Comparison of ENCODE assay signal across 8 cellular contexts in the genomic region with DNA sequence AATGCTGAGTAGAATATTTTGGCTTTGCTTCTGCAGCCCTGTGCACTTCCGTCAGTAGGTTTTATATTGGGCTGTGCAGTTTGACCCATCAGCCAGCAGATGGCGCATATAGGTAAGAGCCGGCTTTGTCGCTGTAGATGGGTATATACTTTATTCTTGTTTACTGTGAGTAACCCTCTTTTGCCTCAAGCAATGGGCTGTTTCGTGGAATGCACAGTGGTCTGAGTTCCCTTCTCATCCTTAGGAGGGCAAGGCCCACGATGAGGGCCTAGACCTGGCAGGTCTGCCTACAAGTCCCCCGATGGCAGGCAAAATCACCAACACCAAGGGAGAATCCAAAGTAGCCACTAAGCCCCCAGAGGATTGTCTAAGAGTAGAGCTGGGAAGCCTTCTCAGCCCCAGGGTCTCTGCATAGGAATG.
DNase-seq lines count a peak whose midpoint lies in the region; ATAC-seq, FAIRE-seq and TF ChIP-seq lines count a peak whose summit lies in the region.

No MANE protein-coding gene starts in this region.

- DNase-seq in BJ (ENCODE audit: low read depth) (no peak), M059J (ENCODE audit: low read depth) (peak; percentile 38), RCC 7860 (ENCODE audit: low spot score) (peak; percentile 59), dedifferentiated amniotic fluid mesenchymal stem cell (ENCODE audit: extremely low spot score) (peak; percentile 70), mesendoderm (peak; percentile 80), cerebellar nuclear complex (lab: John Stamatoyannopoulos, UW) (no peak)

- POLR2A ChIA-PET in BJ (lab: Charles Lee): no interaction called here

- H3K4me3 ChIP-seq in BJ (ENCODE audit: low read depth, low read length) (no peak overlapping the region), mesendoderm (ENCODE audit: low read length) (no peak overlapping the region)

- no peaks in the 10 kb centered on the region for H3K4me1 ChIP-seq in mesendoderm (ENCODE audit: control insufficient read depth, low read depth, low read length)

- TF ChIP-seq CTCF in BJ (IDR thresholded peaks at IDR 0.05; ENCODE audit: insufficient read depth, low read depth, low read length): peak; percentile 67

- no peak overlapping the region for H3K27ac ChIP-seq in mesendoderm (ENCODE audit: low read depth, low read length)

- no peak overlapping the region for H3K4ac ChIP-seq in mesendoderm (ENCODE audit: low read depth, low read length)

- no peak overlapping the region for H3K9ac ChIP-seq in mesendoderm (ENCODE audit: low read length)

- no peak overlapping the region for H3K4me2 ChIP-seq in mesendoderm (ENCODE audit: low read length)

- H3K79me2 ChIP-seq in mesendoderm (ENCODE audit: control insufficient read depth, insufficient read depth, low read length): no peaks in the 10 kb centered on the region

- no peak overlapping the region for H2BK120ac ChIP-seq in mesendoderm (ENCODE audit: low read depth, low read length)

- FAIRE-seq in RCC 7860 (lab: Jason Lieb, UNC): peak; percentile 14

- WGBS in mesendoderm (ENCODE audit: extremely low coverage, insufficient coverage, low lambda C conversion rate): no CpG with 5 or more reads among the region's 7 CpGs

- no peak overlapping the region for H4K8ac ChIP-seq in mesendoderm (ENCODE audit: low read depth, low read length)

- no peak overlapping the region for H4K5ac ChIP-seq in mesendoderm (ENCODE audit: low read length)

- H2BK15ac ChIP-seq in mesendoderm (replicated peaks; ENCODE audit: low read depth): no peak overlapping the region

- H3K36me3 ChIP-seq in BJ (ENCODE audit: control insufficient read depth, insufficient read depth, low read length) (no peaks in the 10 kb centered on the region), mesendoderm (ENCODE audit: control insufficient read depth, insufficient read depth, low read length) (no peaks in the 10 kb centered on the region)

- no peaks in the 10 kb centered on the region for H3K79me1 ChIP-seq in mesendoderm (ENCODE audit: low read length)

- CTCF ChIA-PET in BJ (lab: Yijun Ruan, JAX): no interaction called here

- H3K27me3 ChIP-seq in BJ (ENCODE audit: control insufficient read depth, insufficient read depth, low read length) (no peaks in the 10 kb centered on the region), mesendoderm (ENCODE audit: insufficient read depth, low read length, poor library complexity) (no peaks in the 10 kb centered on the region)

- peak; percentile 96 for ATAC-seq in GM18498 (IDR thresholded peaks at IDR 0.05; ENCODE audit: unreplicated experiment)
- ATAC-seq in HG02610 (IDR thresholded peaks at IDR 0.05; ENCODE audit: unreplicated experiment): peak; percentile 91

- H3K18ac ChIP-seq in mesendoderm (ENCODE audit: low read length): no peak overlapping the region

- no peak overlapping the region for H3K23ac ChIP-seq in mesendoderm (ENCODE audit: low read length)

- no peak overlapping the region for H3K56ac ChIP-seq in mesendoderm (ENCODE audit: low read length)

- no peak overlapping the region for H2BK5ac ChIP-seq in mesendoderm (ENCODE audit: low read length)

- no peak overlapping the region for H2AK5ac ChIP-seq in mesendoderm (ENCODE audit: low read length)

Comparison
In these comparisons a context has a peak if more than half of its experiments do, and no peak if none do; other contexts are left out.
1. DNase-seq: peak in M059J (single experiment), RCC 7860 (single experiment), dedifferentiated amniotic fluid mesenchymal stem cell (single experiment) and mesendoderm (single experiment); none in BJ (single experiment) and cerebellar nuclear complex (0 of 2).